1 cellular context compared by ENCODE assay signal in the genomic region with DNA sequence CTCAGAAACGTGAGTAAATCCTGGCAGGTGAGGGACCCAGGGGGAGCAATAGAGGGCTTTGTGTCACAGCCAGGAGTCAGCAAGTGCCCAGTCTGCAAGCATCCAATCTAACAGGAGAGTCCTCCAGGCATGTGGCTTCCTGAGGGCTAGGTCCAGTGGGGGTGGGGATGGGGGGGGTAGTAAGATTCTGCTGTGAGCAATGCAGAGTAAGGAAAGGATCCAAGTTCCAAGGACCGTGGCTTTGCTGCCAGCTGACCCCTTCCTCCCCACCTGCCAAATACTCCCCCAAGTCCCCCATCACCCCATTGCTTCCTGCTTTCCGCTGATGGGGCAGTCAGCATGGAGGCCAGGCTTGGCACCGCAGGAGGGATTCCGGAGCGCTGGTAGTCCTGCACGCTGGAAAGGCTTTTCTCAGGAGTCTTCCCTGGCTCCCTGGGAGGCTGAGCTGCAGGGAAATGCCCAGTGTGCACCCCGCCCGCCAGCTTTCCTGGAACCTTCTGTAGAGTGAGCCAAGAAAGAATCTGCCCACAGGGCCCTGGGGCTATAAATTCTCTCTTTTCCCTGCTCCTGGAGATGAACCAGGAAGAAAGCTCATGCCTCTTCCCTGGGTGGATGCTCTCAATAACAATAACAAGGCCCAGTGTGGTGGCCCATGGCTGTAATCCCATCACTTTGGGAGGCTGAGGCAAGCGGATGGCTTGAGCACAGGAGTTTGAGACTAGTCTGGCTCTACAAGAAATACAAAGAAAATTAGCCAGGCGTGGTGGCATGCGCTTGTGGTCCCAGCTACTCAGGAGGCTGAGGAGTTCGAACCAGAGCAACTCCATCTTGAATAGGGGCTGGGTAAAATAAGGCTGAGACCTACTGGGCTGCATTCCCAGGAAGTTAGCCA.
TF ChIP-seq lines count a peak whose summit lies in the region.

No MANE protein-coding gene starts in this region.

TF ChIP-seq in K562, 482 proteins besides CTCF, POLR2A, EP300 and RAD21 (continued from another document and continues in another):
- TF ChIP-seq, protein P1, sequence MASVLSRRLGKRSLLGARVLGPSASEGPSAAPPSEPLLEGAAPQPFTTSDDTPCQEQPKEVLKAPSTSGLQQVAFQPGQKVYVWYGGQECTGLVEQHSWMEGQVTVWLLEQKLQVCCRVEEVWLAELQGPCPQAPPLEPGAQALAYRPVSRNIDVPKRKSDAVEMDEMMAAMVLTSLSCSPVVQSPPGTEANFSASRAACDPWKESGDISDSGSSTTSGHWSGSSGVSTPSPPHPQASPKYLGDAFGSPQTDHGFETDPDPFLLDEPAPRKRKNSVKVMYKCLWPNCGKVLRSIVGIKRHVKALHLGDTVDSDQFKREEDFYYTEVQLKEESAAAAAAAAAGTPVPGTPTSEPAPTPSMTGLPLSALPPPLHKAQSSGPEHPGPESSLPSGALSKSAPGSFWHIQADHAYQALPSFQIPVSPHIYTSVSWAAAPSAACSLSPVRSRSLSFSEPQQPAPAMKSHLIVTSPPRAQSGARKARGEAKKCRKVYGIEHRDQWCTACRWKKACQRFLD (CRISPR knock-in tag; IDR thresholded peaks at IDR 0.05) = peak; percentile 88
- no peak for TF ChIP-seq ZBTB7A (IDR thresholded peaks at IDR 0.05; ENCODE audit: borderline replicate concordance, control insufficient read depth, low read depth, low read length)
- no peak for TF ChIP-seq CREBBP (IDR thresholded peaks at IDR 0.05; ENCODE audit: low read depth, low read length)
- TF ChIP-seq GABPB1 (CRISPR knock-in tag; IDR thresholded peaks at IDR 0.05) = no peak
- TF ChIP-seq CREB1 (IDR thresholded peaks at IDR 0.05) = no peak
- no peak for TF ChIP-seq CREB1 (CRISPR knock-in tag; IDR thresholded peaks at IDR 0.05)
- TF ChIP-seq ESRRB (CRISPR knock-in tag; IDR thresholded peaks at IDR 0.05; ENCODE audit: borderline replicate concordance) = no peak
- no peak for TF ChIP-seq PURB (CRISPR knock-in tag; IDR thresholded peaks at IDR 0.05; ENCODE audit: low read depth)
- TF ChIP-seq, protein P2, sequence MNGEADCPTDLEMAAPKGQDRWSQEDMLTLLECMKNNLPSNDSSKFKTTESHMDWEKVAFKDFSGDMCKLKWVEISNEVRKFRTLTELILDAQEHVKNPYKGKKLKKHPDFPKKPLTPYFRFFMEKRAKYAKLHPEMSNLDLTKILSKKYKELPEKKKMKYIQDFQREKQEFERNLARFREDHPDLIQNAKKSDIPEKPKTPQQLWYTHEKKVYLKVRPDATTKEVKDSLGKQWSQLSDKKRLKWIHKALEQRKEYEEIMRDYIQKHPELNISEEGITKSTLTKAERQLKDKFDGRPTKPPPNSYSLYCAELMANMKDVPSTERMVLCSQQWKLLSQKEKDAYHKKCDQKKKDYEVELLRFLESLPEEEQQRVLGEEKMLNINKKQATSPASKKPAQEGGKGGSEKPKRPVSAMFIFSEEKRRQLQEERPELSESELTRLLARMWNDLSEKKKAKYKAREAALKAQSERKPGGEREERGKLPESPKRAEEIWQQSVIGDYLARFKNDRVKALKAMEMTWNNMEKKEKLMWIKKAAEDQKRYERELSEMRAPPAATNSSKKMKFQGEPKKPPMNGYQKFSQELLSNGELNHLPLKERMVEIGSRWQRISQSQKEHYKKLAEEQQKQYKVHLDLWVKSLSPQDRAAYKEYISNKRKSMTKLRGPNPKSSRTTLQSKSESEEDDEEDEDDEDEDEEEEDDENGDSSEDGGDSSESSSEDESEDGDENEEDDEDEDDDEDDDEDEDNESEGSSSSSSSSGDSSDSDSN (IDR thresholded peaks at IDR 0.05; ENCODE audit: borderline replicate concordance in 1 of 2, low read depth in 2 of 2, low read length in 2 of 2) = no peak
- peak; percentile 56; the same call in 1 of the 2 replicates for TF ChIP-seq ZKSCAN3 (CRISPR knock-in tag; IDR thresholded peaks at IDR 0.05)
- no peak for TF ChIP-seq WHSC1 (IDR thresholded peaks at IDR 0.05; ENCODE audit: low read length)
- no peak for TF ChIP-seq NR1H2 (CRISPR knock-in tag; IDR thresholded peaks at IDR 0.05)
- no peak for TF ChIP-seq MEF2A (IDR thresholded peaks at IDR 0.05; ENCODE audit: control insufficient read depth, low read depth, low read length)
- no peak for TF ChIP-seq CSDE1 (IDR thresholded peaks at IDR 0.05)
- TF ChIP-seq, protein P3, sequence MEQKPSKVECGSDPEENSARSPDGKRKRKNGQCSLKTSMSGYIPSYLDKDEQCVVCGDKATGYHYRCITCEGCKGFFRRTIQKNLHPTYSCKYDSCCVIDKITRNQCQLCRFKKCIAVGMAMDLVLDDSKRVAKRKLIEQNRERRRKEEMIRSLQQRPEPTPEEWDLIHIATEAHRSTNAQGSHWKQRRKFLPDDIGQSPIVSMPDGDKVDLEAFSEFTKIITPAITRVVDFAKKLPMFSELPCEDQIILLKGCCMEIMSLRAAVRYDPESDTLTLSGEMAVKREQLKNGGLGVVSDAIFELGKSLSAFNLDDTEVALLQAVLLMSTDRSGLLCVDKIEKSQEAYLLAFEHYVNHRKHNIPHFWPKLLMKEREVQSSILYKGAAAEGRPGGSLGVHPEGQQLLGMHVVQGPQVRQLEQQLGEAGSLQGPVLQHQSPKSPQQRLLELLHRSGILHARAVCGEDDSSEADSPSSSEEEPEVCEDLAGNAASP (IDR thresholded peaks at IDR 0.05) = no peak
- TF ChIP-seq ZNF717 (CRISPR knock-in tag; IDR thresholded peaks at IDR 0.05) = no peak
- no peak for TF ChIP-seq SMARCA5 (IDR thresholded peaks at IDR 0.05)
- TF ChIP-seq, protein P4, sequence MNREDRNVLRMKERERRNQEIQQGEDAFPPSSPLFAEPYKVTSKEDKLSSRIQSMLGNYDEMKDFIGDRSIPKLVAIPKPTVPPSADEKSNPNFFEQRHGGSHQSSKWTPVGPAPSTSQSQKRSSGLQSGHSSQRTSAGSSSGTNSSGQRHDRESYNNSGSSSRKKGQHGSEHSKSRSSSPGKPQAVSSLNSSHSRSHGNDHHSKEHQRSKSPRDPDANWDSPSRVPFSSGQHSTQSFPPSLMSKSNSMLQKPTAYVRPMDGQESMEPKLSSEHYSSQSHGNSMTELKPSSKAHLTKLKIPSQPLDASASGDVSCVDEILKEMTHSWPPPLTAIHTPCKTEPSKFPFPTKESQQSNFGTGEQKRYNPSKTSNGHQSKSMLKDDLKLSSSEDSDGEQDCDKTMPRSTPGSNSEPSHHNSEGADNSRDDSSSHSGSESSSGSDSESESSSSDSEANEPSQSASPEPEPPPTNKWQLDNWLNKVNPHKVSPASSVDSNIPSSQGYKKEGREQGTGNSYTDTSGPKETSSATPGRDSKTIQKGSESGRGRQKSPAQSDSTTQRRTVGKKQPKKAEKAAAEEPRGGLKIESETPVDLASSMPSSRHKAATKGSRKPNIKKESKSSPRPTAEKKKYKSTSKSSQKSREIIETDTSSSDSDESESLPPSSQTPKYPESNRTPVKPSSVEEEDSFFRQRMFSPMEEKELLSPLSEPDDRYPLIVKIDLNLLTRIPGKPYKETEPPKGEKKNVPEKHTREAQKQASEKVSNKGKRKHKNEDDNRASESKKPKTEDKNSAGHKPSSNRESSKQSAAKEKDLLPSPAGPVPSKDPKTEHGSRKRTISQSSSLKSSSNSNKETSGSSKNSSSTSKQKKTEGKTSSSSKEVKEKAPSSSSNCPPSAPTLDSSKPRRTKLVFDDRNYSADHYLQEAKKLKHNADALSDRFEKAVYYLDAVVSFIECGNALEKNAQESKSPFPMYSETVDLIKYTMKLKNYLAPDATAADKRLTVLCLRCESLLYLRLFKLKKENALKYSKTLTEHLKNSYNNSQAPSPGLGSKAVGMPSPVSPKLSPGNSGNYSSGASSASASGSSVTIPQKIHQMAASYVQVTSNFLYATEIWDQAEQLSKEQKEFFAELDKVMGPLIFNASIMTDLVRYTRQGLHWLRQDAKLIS (CRISPR knock-in tag; IDR thresholded peaks at IDR 0.05) = no peak
- TF ChIP-seq KAT2B (IDR thresholded peaks at IDR 0.05; ENCODE audit: low read depth, low read length) = no peak
- TF ChIP-seq ZNF830 (CRISPR knock-in tag; IDR thresholded peaks at IDR 0.05) = no peak
- TF ChIP-seq NFE2L1 (tag; IDR thresholded peaks at IDR 0.05; ENCODE audit: borderline replicate concordance, low read depth) = peak; percentile 17; the same call in 1 of the 2 replicates
- TF ChIP-seq, protein P5, sequence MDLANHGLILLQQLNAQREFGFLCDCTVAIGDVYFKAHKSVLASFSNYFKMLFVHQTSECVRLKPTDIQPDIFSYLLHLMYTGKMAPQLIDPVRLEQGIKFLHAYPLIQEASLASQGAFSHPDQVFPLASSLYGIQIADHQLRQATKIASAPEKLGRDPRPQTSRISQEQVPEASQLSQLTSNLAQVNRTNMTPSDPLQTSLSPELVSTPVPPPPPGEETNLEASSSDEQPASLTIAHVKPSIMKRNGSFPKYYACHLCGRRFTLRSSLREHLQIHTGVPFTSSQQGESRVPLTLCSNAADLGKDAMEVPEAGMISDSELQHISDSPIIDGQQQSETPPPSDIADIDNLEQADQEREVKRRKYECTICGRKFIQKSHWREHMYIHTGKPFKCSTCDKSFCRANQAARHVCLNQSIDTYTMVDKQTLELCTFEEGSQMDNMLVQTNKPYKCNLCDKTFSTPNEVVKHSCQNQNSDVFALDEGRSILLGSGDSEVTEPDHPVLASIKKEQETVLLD (IDR thresholded peaks at IDR 0.05) = no peak
- TF ChIP-seq, protein P6, sequence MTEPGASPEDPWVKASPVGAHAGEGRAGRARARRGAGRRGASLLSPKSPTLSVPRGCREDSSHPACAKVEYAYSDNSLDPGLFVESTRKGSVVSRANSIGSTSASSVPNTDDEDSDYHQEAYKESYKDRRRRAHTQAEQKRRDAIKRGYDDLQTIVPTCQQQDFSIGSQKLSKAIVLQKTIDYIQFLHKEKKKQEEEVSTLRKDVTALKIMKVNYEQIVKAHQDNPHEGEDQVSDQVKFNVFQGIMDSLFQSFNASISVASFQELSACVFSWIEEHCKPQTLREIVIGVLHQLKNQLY (CRISPR knock-in tag; conservative IDR thresholded peaks at IDR 0.05) = no peak
- TF ChIP-seq XRCC5 (IDR thresholded peaks at IDR 0.05; ENCODE audit: low read depth, low read length) = no peak
- TF ChIP-seq ZC3H8 (IDR thresholded peaks at IDR 0.05) = no peak
- TF ChIP-seq MAFK (IDR thresholded peaks at IDR 0.05; ENCODE audit: low read length) = no peak
- no peak for TF ChIP-seq CAMTA2 (CRISPR knock-in tag; conservative IDR thresholded peaks at IDR 0.05)
- no peak for TF ChIP-seq ZNF785 (CRISPR knock-in tag; IDR thresholded peaks at IDR 0.05)
- TF ChIP-seq STAT5A (IDR thresholded peaks at IDR 0.05; ENCODE audit: borderline replicate concordance, low read length) = no peak
- no peak for TF ChIP-seq ZNF699 (CRISPR knock-in tag; IDR thresholded peaks at IDR 0.05; ENCODE audit: insufficient replicate concordance)
- TF ChIP-seq, protein P7, sequence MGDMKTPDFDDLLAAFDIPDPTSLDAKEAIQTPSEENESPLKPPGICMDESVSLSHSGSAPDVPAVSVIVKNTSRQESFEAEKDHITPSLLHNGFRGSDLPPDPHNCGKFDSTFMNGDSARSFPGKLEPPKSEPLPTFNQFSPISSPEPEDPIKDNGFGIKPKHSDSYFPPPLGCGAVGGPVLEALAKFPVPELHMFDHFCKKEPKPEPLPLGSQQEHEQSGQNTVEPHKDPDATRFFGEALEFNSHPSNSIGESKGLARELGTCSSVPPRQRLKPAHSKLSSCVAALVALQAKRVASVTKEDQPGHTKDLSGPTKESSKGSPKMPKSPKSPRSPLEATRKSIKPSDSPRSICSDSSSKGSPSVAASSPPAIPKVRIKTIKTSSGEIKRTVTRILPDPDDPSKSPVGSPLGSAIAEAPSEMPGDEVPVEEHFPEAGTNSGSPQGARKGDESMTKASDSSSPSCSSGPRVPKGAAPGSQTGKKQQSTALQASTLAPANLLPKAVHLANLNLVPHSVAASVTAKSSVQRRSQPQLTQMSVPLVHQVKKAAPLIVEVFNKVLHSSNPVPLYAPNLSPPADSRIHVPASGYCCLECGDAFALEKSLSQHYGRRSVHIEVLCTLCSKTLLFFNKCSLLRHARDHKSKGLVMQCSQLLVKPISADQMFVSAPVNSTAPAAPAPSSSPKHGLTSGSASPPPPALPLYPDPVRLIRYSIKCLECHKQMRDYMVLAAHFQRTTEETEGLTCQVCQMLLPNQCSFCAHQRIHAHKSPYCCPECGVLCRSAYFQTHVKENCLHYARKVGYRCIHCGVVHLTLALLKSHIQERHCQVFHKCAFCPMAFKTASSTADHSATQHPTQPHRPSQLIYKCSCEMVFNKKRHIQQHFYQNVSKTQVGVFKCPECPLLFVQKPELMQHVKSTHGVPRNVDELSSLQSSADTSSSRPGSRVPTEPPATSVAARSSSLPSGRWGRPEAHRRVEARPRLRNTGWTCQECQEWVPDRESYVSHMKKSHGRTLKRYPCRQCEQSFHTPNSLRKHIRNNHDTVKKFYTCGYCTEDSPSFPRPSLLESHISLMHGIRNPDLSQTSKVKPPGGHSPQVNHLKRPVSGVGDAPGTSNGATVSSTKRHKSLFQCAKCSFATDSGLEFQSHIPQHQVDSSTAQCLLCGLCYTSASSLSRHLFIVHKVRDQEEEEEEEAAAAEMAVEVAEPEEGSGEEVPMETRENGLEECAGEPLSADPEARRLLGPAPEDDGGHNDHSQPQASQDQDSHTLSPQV (IDR thresholded peaks at IDR 0.05) = peak; percentile 98
- no peak for TF ChIP-seq TCF3 (CRISPR knock-in tag; IDR thresholded peaks at IDR 0.05)
- TF ChIP-seq, protein P8, sequence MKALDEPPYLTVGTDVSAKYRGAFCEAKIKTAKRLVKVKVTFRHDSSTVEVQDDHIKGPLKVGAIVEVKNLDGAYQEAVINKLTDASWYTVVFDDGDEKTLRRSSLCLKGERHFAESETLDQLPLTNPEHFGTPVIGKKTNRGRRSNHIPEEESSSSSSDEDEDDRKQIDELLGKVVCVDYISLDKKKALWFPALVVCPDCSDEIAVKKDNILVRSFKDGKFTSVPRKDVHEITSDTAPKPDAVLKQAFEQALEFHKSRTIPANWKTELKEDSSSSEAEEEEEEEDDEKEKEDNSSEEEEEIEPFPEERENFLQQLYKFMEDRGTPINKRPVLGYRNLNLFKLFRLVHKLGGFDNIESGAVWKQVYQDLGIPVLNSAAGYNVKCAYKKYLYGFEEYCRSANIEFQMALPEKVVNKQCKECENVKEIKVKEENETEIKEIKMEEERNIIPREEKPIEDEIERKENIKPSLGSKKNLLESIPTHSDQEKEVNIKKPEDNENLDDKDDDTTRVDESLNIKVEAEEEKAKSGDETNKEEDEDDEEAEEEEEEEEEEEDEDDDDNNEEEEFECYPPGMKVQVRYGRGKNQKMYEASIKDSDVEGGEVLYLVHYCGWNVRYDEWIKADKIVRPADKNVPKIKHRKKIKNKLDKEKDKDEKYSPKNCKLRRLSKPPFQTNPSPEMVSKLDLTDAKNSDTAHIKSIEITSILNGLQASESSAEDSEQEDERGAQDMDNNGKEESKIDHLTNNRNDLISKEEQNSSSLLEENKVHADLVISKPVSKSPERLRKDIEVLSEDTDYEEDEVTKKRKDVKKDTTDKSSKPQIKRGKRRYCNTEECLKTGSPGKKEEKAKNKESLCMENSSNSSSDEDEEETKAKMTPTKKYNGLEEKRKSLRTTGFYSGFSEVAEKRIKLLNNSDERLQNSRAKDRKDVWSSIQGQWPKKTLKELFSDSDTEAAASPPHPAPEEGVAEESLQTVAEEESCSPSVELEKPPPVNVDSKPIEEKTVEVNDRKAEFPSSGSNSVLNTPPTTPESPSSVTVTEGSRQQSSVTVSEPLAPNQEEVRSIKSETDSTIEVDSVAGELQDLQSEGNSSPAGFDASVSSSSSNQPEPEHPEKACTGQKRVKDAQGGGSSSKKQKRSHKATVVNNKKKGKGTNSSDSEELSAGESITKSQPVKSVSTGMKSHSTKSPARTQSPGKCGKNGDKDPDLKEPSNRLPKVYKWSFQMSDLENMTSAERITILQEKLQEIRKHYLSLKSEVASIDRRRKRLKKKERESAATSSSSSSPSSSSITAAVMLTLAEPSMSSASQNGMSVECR (CRISPR knock-in tag; IDR thresholded peaks at IDR 0.05) = no peak
